9 cellular contexts compared by ENCODE assay signal in the genomic region with DNA sequence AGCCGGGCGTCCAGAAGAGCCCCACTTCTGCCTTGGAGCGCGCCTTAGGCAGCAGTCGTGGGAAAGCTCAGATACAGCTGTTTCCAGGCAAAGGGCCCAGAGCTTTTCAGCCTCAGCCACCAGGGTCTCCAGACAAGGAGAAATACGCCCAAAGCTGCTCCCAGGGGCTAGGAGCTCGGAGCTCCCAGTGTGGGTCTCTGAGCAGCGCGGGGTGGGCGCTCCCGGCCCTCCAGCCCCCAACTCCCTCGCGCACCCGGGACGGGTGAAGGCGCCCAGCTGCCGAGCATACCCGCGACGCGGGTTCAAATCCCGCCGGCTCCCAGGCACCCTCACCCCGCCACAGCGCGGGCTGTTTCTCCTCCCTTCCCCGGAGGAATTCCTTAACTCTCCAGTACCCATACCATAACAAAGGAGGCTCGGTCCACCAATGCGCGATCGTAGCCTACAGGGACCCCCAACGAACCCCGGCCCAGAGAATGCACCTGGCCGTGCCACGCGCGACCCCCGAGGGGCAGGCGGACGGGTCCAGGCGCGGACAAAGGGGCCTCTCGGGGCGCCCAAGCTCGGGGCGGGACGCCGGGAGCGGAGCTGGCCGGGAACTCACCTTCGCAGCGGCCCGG. TPM values are rescaled to one million over a fixed set of nuclear protein-coding genes. Genes with fewer than 3 reads are reported as not detected.
DNase-seq lines count a peak whose midpoint lies in the region; ATAC-seq and TF ChIP-seq lines count a peak whose summit lies in the region.
"Had no signal": no experiment of that assay in that cellular context is flagged by ENCODE, and none has a peak within 500 bp of the region (broad histone marks: within the 10 kb centered on the region; RNA-seq: fewer than 3 reads in every experiment).

No MANE protein-coding gene starts in this region.

- H3K27ac ChIP-seq in dorsolateral prefrontal cortex (peak overlapping the region in 54 of 59 donors; percentile 1 to 92 (median 75)), right lobe of liver (peak overlapping the region; percentile 68 to 89 (median 77)), subcutaneous abdominal adipose tissue (ENCODE audit: low read depth, low read length) (peak overlapping the region; percentile 99)
- no peak overlapping the region for H3K27ac ChIP-seq in effector memory CD4-positive, alpha-beta T cell (ENCODE audit: insufficient read depth, low read length, poor library complexity, severe bottlenecking)

- no peak for TF ChIP-seq POLR2A in right lobe of liver (IDR thresholded peaks at IDR 0.05)

- H3K4me1 ChIP-seq in right lobe of liver, result peaks cover 0 to 23% (median 5%) of the 10 kb centered on the region in 4 donors
- peaks cover 27 to 86% (median 71%) of the 10 kb centered on the region in 5 donors for H3K4me1 ChIP-seq in subcutaneous abdominal adipose tissue (ENCODE audit: control insufficient read depth in 5 of 5, insufficient read depth in 5 of 5, low read length in 5 of 5)
- no peaks in the 10 kb centered on the region for H3K4me1 ChIP-seq in effector memory CD4-positive, alpha-beta T cell (ENCODE audit: control insufficient read depth, insufficient read depth, low read length, poor library complexity, severe bottlenecking)

- no peak for ATAC-seq in right lobe of liver

- H3K4me3 ChIP-seq in dorsolateral prefrontal cortex (peak overlapping the region; percentile 38 to 82 (median 69)), right lobe of liver (peak overlapping the region; percentile 49 to 55 (median 51)), subcutaneous abdominal adipose tissue (ENCODE audit: low read depth in 1 of 5, low read length in 5 of 5) (peak overlapping the region; percentile 94 to 99 (median 97))
- no peak overlapping the region for H3K4me3 ChIP-seq in effector memory CD4-positive, alpha-beta T cell (ENCODE audit: insufficient read depth, low read depth, low read length, poor library complexity, severe bottlenecking)

- H3K9me3 ChIP-seq in right lobe of liver, result no peaks in the 10 kb centered on the region
- H3K9me3 ChIP-seq in subcutaneous abdominal adipose tissue (ENCODE audit: control insufficient read depth in 5 of 5, low read length in 5 of 5), result no peaks in the 10 kb centered on the region
- H3K9me3 ChIP-seq in effector memory CD4-positive, alpha-beta T cell (ENCODE audit: control insufficient read depth, low read length), result no peaks in the 10 kb centered on the region

- intact Hi-C loops in dorsolateral prefrontal cortex (cut with DNase I), result no loop called here
- intact Hi-C loops in right lobe of liver (cut with DNase I), result no loop called here

- 14% methylated on average over 5 of the region's 53 CpGs for WGBS in right lobe of liver (ENCODE audit: insufficient coverage, low coverage, low lambda C conversion rate, missing lambda C conversion rate)

- DNase-seq in M059J (ENCODE audit: low read depth) (peak; percentile 36), dorsolateral prefrontal cortex (no peak), right lobe of liver (no peak), AML-193 (lab: John Stamatoyannopoulos, UW) (no peak), cerebellar cortex (ENCODE audit: low spot score) (no peak), HT-29 (ENCODE audit: low spot score) (no peak)
- no peak for DNase-seq in effector memory CD4-positive, alpha-beta T cell
- DNase-seq: RPMI8226 had no signal

- no peak for TF ChIP-seq CTCF in dorsolateral prefrontal cortex (IDR thresholded peaks at IDR 0.05 in 54 of 56, conservative IDR thresholded peaks at IDR 0.05 in 2 of 56; ENCODE audit: low read depth in 1 of 56, partially characterized antibody in 56 of 56)
- no peak for TF ChIP-seq CTCF in right lobe of liver (IDR thresholded peaks at IDR 0.05)

- H3K27me3 ChIP-seq in dorsolateral prefrontal cortex (peaks cover 0 to 70% (median 31%) of the 10 kb centered on the region in 45 donors), right lobe of liver (peaks cover 0 to 12% of the 10 kb centered on the region in 2 donors), subcutaneous abdominal adipose tissue (ENCODE audit: control insufficient read depth in 5 of 5, insufficient read depth in 4 of 5, low read length in 5 of 5) (peaks cover 0 to 10% (median 0%) of the 10 kb centered on the region in 5 donors)
- H3K27me3 ChIP-seq in effector memory CD4-positive, alpha-beta T cell (replicated peaks; ENCODE audit: control insufficient read depth, insufficient read depth, low read length, poor library complexity, severe bottlenecking), result no peaks in the 10 kb centered on the region

- H3K36me3 ChIP-seq in right lobe of liver, result no peaks in the 10 kb centered on the region
- peaks cover 0 to 35% (median 7%) of the 10 kb centered on the region in 5 donors for H3K36me3 ChIP-seq in subcutaneous abdominal adipose tissue (ENCODE audit: control insufficient read depth in 5 of 5, insufficient read depth in 5 of 5, low read length in 5 of 5)
- no peaks in the 10 kb centered on the region for H3K36me3 ChIP-seq in effector memory CD4-positive, alpha-beta T cell (ENCODE audit: control insufficient read depth, insufficient read depth, low read length)

- peak overlapping the region; percentile 90 to 97 (median 95) for H3K9ac ChIP-seq in subcutaneous abdominal adipose tissue (ENCODE audit: low read length in 5 of 5)

RNA-seq across cellular contexts. Expression of a gene that starts 0.5 kb away (rescaled TPM):
- 59.5 and 99.9 TPM in 2 replicates for total RNA-seq in M059J (2014; rRNA removed; shearing (Covaris generic))
- total RNA-seq in dorsolateral prefrontal cortex, result 100 to 1,000 TPM in 1 of 120 experiments, 10 to 100 TPM in 113, 1 to 10 TPM in 6; 7.5 to 122 (median 19.9) TPM
- total RNA-seq in right lobe of liver, result 10 to 100 TPM in 5 of 6 experiments, 1 to 10 TPM in 1; 8.0 to 89.8 (median 41.1) TPM
- 0.10 and 0.29 TPM in 2 replicates for total RNA-seq in HT-29 (2014; rRNA removed; shearing (Covaris generic))

RNA-seq across cellular contexts. Expression of a gene that starts 0.6 kb away (rescaled TPM):
- 110 and 205 TPM in 2 replicates for total RNA-seq in M059J (2014; rRNA removed; shearing (Covaris generic))
- total RNA-seq in dorsolateral prefrontal cortex, result 100 to 1,000 TPM in 1 of 120 experiments, 10 to 100 TPM in 119; 12.9 to 107 (median 31.0) TPM
- total RNA-seq in right lobe of liver, result 10 to 100 TPM in 5 of 6 experiments, 1 to 10 TPM in 1; 8.4 to 65.8 (median 42.5) TPM
- 38.4 and 44.2 TPM in 2 replicates for total RNA-seq in HT-29 (2014; rRNA removed; shearing (Covaris generic))
